In genomic region chr7:55563596-55564325, GRCh38 we compare ENCODE assay signal across 1 cellular context.
TF ChIP-seq lines count a peak whose summit lies in the region.

No MANE protein-coding gene starts in this region.

TF ChIP-seq in GM23338, 12 proteins besides CTCF, POLR2A, EP300 and RAD21:
- TF ChIP-seq EZH2phosphoT487 (IDR thresholded peaks at IDR 0.05; ENCODE audit: unreplicated experiment) (no peak), ETS1 (IDR thresholded peaks at IDR 0.05) (no peak), POLR2AphosphoS5 (IDR thresholded peaks at IDR 0.05; ENCODE audit: low read depth) (no peak), ZNF114 (CRISPR knock-in tag; IDR thresholded peaks at IDR 0.05) (no peak), STAT1 (IDR thresholded peaks at IDR 0.05; ENCODE audit: unreplicated experiment) (no peak), REST (IDR thresholded peaks at IDR 0.05; ENCODE audit: unreplicated experiment) (no peak), ZNF331 (CRISPR knock-in tag; IDR thresholded peaks at IDR 0.05; ENCODE audit: low read depth) (no peak), NANOG (IDR thresholded peaks at IDR 0.05; ENCODE audit: borderline replicate concordance) (no peak), EZH2 (IDR thresholded peaks at IDR 0.05; ENCODE audit: low read depth, unreplicated experiment) (no peak), CREB1 (CRISPR knock-in tag; IDR thresholded peaks at IDR 0.05; ENCODE audit: low read depth) (no peak), JUNB (IDR thresholded peaks at IDR 0.05; ENCODE audit: unreplicated experiment) (no peak)
